24 cellular contexts compared by ENCODE assay signal in the genomic region with DNA sequence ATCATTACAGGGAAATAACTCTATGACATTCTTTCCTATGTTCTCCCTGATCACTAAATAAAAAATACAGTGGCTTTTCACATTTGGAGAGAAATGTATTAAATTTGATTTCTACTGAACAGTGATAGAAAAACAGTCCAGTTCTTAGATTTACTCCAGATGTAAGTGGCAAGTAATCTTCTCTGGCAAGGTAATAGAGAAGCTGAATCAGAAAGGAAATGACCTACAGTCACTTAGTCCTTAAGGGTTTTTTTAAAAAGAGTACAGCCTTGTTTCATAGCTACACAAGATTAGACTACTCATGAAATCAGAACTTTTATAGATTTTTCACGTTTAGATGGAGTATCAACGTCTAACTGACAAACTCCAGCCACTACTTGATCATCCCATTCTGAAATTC.
"Had no signal": no experiment of that assay in that cellular context is flagged by ENCODE, and none has a peak within 500 bp of the region (broad histone marks: within the 10 kb centered on the region; RNA-seq: fewer than 3 reads in every experiment).

No MANE protein-coding gene starts in this region.

- DNase-seq: natural killer cell; occipital lobe; ovary; posterior cingulate gyrus; psoas muscle; right cardiac atrium; right lobe of liver; sigmoid colon; small intestine; stimulated activated CD4-positive, alpha-beta T cell treated with anti-CD3 and anti-CD28 coated beads, Interleukin-15, amount 100 ng/mL, for 24 hours; stimulated activated CD4-positive, alpha-beta T cell treated with anti-CD3 and anti-CD28 coated beads, Interleukin-2, amount 100 ng/mL, for 24 hours; stimulated activated CD4-positive, alpha-beta T cell treated with anti-CD3 and anti-CD28 coated beads, Interleukin-2, amount 100 ng/mL, for 48 hours; stimulated activated CD4-positive, alpha-beta T cell treated with anti-CD3 and anti-CD28 coated beads, Interleukin-4, amount 100 ng/mL, for 24 hours; stimulated activated naive B cell treated with anti-CD40 and anti-IgM and Interleukin-4, amounts not matched to agents 10 μg/mL and 1 μg/mL and 100 μg/mL, for 72 hours; stimulated activated naive CD8-positive, alpha-beta T cell treated with anti-CD3 and anti-CD28 coated beads, Interleukin-15, amount 100 ng/mL, for 72 hours; stimulated activated naive CD8-positive, alpha-beta T cell treated with anti-CD3 and anti-CD28 coated beads, Interleukin-15, Interleukin-2, amounts not matched to agents 100 U/mL and 50 U/mL, for 24 hours; substantia nigra; testis; tibial artery; transverse colon; upper lobe of right lung; uterus had no signal

- H3K4me3 ChIP-seq: neural progenitor cell, ovary, psoas muscle, right lobe of liver, sigmoid colon, suprapubic skin, testis, tibial artery, transverse colon, upper lobe of right lung, uterus had no signal
